In the genomic region with DNA sequence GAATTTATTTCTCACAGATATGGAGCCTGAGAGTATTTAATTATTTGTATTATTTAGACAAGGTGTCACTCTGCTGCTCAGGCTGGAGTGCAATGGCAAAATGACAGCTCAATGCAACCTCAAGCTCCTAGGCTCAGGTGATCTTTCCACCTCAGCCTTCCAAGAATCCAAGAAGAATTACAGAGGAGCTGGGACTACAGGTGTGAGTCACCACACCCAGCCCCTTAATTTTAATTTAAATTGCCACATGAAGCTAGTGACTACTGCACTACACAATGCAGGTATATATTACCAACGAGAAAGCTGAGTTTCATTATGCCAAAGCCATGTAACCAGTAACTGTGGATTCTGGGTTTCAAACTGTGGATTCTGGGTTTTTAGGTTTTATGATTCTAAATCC, we compare ENCODE assay signal across 1 cellular context.
TF ChIP-seq lines count a peak whose summit lies in the region.

No MANE protein-coding gene starts in this region.

TF ChIP-seq in GM12878, 131 proteins besides CTCF, POLR2A, EP300 and RAD21:
- TF ChIP-seq, protein P1, sequence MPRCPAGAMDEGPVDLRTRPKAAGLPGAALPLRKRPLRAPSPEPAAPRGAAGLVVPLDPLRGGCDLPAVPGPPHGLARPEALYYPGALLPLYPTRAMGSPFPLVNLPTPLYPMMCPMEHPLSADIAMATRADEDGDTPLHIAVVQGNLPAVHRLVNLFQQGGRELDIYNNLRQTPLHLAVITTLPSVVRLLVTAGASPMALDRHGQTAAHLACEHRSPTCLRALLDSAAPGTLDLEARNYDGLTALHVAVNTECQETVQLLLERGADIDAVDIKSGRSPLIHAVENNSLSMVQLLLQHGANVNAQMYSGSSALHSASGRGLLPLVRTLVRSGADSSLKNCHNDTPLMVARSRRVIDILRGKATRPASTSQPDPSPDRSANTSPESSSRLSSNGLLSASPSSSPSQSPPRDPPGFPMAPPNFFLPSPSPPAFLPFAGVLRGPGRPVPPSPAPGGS (IDR thresholded peaks at IDR 0.05; ENCODE audit: borderline replicate concordance, insufficient read depth, low read depth, low read length, poor library complexity, severe bottlenecking) = no peak
- no peak for TF ChIP-seq ZNF384 (IDR thresholded peaks at IDR 0.05; ENCODE audit: borderline replicate concordance, low read depth, low read length)
- TF ChIP-seq, protein P2, sequence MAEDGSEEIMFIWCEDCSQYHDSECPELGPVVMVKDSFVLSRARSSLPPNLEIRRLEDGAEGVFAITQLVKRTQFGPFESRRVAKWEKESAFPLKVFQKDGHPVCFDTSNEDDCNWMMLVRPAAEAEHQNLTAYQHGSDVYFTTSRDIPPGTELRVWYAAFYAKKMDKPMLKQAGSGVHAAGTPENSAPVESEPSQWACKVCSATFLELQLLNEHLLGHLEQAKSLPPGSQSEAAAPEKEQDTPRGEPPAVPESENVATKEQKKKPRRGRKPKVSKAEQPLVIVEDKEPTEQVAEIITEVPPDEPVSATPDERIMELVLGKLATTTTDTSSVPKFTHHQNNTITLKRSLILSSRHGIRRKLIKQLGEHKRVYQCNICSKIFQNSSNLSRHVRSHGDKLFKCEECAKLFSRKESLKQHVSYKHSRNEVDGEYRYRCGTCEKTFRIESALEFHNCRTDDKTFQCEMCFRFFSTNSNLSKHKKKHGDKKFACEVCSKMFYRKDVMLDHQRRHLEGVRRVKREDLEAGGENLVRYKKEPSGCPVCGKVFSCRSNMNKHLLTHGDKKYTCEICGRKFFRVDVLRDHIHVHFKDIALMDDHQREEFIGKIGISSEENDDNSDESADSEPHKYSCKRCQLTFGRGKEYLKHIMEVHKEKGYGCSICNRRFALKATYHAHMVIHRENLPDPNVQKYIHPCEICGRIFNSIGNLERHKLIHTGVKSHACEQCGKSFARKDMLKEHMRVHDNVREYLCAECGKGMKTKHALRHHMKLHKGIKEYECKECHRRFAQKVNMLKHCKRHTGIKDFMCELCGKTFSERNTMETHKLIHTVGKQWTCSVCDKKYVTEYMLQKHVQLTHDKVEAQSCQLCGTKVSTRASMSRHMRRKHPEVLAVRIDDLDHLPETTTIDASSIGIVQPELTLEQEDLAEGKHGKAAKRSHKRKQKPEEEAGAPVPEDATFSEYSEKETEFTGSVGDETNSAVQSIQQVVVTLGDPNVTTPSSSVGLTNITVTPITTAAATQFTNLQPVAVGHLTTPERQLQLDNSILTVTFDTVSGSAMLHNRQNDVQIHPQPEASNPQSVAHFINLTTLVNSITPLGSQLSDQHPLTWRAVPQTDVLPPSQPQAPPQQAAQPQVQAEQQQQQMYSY (CRISPR knock-in tag; IDR thresholded peaks at IDR 0.05) = no peak
- TF ChIP-seq, protein P3, sequence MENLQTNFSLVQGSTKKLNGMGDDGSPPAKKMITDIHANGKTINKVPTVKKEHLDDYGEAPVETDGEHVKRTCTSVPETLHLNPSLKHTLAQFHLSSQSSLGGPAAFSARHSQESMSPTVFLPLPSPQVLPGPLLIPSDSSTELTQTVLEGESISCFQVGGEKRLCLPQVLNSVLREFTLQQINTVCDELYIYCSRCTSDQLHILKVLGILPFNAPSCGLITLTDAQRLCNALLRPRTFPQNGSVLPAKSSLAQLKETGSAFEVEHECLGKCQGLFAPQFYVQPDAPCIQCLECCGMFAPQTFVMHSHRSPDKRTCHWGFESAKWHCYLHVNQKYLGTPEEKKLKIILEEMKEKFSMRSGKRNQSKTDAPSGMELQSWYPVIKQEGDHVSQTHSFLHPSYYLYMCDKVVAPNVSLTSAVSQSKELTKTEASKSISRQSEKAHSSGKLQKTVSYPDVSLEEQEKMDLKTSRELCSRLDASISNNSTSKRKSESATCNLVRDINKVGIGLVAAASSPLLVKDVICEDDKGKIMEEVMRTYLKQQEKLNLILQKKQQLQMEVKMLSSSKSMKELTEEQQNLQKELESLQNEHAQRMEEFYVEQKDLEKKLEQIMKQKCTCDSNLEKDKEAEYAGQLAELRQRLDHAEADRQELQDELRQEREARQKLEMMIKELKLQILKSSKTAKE (IDR thresholded peaks at IDR 0.05; ENCODE audit: low read depth, poor library complexity, severe bottlenecking) = no peak
- TF ChIP-seq, protein P4, sequence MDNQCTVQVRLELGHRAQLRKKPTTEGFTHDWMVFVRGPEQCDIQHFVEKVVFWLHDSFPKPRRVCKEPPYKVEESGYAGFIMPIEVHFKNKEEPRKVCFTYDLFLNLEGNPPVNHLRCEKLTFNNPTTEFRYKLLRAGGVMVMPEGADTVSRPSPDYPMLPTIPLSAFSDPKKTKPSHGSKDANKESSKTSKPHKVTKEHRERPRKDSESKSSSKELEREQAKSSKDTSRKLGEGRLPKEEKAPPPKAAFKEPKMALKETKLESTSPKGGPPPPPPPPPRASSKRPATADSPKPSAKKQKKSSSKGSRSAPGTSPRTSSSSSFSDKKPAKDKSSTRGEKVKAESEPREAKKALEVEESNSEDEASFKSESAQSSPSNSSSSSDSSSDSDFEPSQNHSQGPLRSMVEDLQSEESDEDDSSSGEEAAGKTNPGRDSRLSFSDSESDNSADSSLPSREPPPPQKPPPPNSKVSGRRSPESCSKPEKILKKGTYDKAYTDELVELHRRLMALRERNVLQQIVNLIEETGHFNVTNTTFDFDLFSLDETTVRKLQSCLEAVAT (IDR thresholded peaks at IDR 0.05) = no peak
- TF ChIP-seq ZNF207 (IDR thresholded peaks at IDR 0.05; ENCODE audit: borderline replicate concordance) = no peak
- no peak for TF ChIP-seq HDAC2 (IDR thresholded peaks at IDR 0.05)
- no peak for TF ChIP-seq NR2F1 (conservative IDR thresholded peaks at IDR 0.05)
- no peak for TF ChIP-seq TCF3 (IDR thresholded peaks at IDR 0.05; ENCODE audit: borderline replicate concordance, insufficient read depth, low read depth, low read length)
- no peak for TF ChIP-seq BHLHE40 (IDR thresholded peaks at IDR 0.05; ENCODE audit: borderline replicate concordance in 1 of 2, low read depth in 2 of 2, low read length in 1 of 2)
- TF ChIP-seq, protein P5, sequence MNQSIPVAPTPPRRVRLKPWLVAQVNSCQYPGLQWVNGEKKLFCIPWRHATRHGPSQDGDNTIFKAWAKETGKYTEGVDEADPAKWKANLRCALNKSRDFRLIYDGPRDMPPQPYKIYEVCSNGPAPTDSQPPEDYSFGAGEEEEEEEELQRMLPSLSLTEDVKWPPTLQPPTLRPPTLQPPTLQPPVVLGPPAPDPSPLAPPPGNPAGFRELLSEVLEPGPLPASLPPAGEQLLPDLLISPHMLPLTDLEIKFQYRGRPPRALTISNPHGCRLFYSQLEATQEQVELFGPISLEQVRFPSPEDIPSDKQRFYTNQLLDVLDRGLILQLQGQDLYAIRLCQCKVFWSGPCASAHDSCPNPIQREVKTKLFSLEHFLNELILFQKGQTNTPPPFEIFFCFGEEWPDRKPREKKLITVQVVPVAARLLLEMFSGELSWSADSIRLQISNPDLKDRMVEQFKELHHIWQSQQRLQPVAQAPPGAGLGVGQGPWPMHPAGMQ (IDR thresholded peaks at IDR 0.05; ENCODE audit: borderline replicate concordance) = no peak
- no peak for TF ChIP-seq MEF2A (IDR thresholded peaks at IDR 0.05; ENCODE audit: insufficient read depth, low read depth, low read length)
- TF ChIP-seq KAT2A (conservative IDR thresholded peaks at IDR 0.05; ENCODE audit: control insufficient read depth, low read depth, low read length) = no peak
- TF ChIP-seq, protein P6, sequence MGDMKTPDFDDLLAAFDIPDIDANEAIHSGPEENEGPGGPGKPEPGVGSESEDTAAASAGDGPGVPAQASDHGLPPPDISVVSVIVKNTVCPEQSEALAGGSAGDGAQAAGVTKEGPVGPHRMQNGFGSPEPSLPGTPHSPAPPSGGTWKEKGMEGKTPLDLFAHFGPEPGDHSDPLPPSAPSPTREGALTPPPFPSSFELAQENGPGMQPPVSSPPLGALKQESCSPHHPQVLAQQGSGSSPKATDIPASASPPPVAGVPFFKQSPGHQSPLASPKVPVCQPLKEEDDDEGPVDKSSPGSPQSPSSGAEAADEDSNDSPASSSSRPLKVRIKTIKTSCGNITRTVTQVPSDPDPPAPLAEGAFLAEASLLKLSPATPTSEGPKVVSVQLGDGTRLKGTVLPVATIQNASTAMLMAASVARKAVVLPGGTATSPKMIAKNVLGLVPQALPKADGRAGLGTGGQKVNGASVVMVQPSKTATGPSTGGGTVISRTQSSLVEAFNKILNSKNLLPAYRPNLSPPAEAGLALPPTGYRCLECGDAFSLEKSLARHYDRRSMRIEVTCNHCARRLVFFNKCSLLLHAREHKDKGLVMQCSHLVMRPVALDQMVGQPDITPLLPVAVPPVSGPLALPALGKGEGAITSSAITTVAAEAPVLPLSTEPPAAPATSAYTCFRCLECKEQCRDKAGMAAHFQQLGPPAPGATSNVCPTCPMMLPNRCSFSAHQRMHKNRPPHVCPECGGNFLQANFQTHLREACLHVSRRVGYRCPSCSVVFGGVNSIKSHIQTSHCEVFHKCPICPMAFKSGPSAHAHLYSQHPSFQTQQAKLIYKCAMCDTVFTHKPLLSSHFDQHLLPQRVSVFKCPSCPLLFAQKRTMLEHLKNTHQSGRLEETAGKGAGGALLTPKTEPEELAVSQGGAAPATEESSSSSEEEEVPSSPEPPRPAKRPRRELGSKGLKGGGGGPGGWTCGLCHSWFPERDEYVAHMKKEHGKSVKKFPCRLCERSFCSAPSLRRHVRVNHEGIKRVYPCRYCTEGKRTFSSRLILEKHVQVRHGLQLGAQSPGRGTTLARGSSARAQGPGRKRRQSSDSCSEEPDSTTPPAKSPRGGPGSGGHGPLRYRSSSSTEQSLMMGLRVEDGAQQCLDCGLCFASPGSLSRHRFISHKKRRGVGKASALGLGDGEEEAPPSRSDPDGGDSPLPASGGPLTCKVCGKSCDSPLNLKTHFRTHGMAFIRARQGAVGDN (IDR thresholded peaks at IDR 0.05) = no peak
